Comparison of ENCODE assay signal across 1 cellular context in genomic region chr2:149586898-149587219, GRCh38.
TF ChIP-seq lines count a peak whose summit lies in the region.

No MANE protein-coding gene starts in this region.

TF ChIP-seq in HepG2, 621 proteins besides CTCF, POLR2A, EP300 and RAD21 (continued from another document):
- TF ChIP-seq SKIL (CRISPR knock-in tag; IDR thresholded peaks at IDR 0.05; ENCODE audit: borderline replicate concordance) (no peak), ZNF512B (CRISPR knock-in tag; IDR thresholded peaks at IDR 0.05; ENCODE audit: borderline replicate concordance) (no peak), ZNF382 (CRISPR knock-in tag; IDR thresholded peaks at IDR 0.05; ENCODE audit: borderline replicate concordance) (no peak), FUBP1 (CRISPR knock-in tag; IDR thresholded peaks at IDR 0.05; ENCODE audit: borderline replicate concordance) (no peak), ZNF431 (CRISPR knock-in tag; IDR thresholded peaks at IDR 0.05; ENCODE audit: borderline replicate concordance, low read depth) (no peak), CSRNP1 (CRISPR knock-in tag; IDR thresholded peaks at IDR 0.05) (0 out of 2 replicates have a peak, but pooled peaks have one; percentile 12), TRAFD1 (CRISPR knock-in tag; IDR thresholded peaks at IDR 0.05; ENCODE audit: borderline replicate concordance) (no peak), ZSCAN12 (CRISPR knock-in tag; IDR thresholded peaks at IDR 0.05) (no peak), MYPOP (CRISPR knock-in tag; IDR thresholded peaks at IDR 0.05) (no peak), ZNF282 (IDR thresholded peaks at IDR 0.05; ENCODE audit: partially characterized antibody) (no peak), ZNF275 (CRISPR knock-in tag; IDR thresholded peaks at IDR 0.05; ENCODE audit: borderline replicate concordance) (no peak), KDM2A (CRISPR knock-in tag; IDR thresholded peaks at IDR 0.05; ENCODE audit: borderline replicate concordance, low read depth) (no peak), GTF2F1 (IDR thresholded peaks at IDR 0.05; ENCODE audit: low read length) (0 out of 2 replicates have a peak, but pooled peaks have one; percentile 18), ZNF670 (CRISPR knock-in tag; IDR thresholded peaks at IDR 0.05; ENCODE audit: borderline replicate concordance) (no peak), KDM5A (IDR thresholded peaks at IDR 0.05; ENCODE audit: borderline replicate concordance, low read length) (peak; percentile 81; the same call in 1 of the 2 replicates), ZFP62 (CRISPR knock-in tag; IDR thresholded peaks at IDR 0.05) (no peak), ZNF841 (CRISPR knock-in tag; IDR thresholded peaks at IDR 0.05; ENCODE audit: borderline replicate concordance) (0 out of 2 replicates have a peak, but pooled peaks have one; percentile 10), TBX2 (CRISPR knock-in tag; IDR thresholded peaks at IDR 0.05; ENCODE audit: borderline replicate concordance) (no peak), ZNF225 (CRISPR knock-in tag; IDR thresholded peaks at IDR 0.05) (no peak), SNAPC5 (CRISPR knock-in tag; IDR thresholded peaks at IDR 0.05; ENCODE audit: borderline replicate concordance) (no peak), NFAT5 (CRISPR knock-in tag; IDR thresholded peaks at IDR 0.05) (no peak), ONECUT2 (CRISPR knock-in tag; IDR thresholded peaks at IDR 0.05) (peak; percentile 75; the same call in 1 of the 2 replicates), ZNF737 (CRISPR knock-in tag; IDR thresholded peaks at IDR 0.05; ENCODE audit: borderline replicate concordance) (no peak), BCLAF1 (IDR thresholded peaks at IDR 0.05) (no peak), ZBTB14 (CRISPR knock-in tag; IDR thresholded peaks at IDR 0.05) (no peak), MXI1 (IDR thresholded peaks at IDR 0.05; ENCODE audit: borderline replicate concordance, low read depth, low read length) (no peak), MEIS2 (CRISPR knock-in tag; IDR thresholded peaks at IDR 0.05) (no peak), JDP2 (CRISPR knock-in tag; IDR thresholded peaks at IDR 0.05; ENCODE audit: borderline replicate concordance) (no peak)
